8 cellular contexts compared by ENCODE assay signal in genomic region chr5:10489810-10490426, GRCh38. TPM values are rescaled to one million over a fixed set of nuclear protein-coding genes. Genes with fewer than 3 reads are reported as not detected.
DNase-seq lines count a peak whose midpoint lies in the region; ATAC-seq and TF ChIP-seq lines count a peak whose summit lies in the region.

No MANE protein-coding gene starts in this region.

- H3K9me3 Mint-ChIP-seq in endothelial cell (ENCODE audit: unreplicated experiment) = peaks cover 9% of the 10 kb centered on the region

- peaks cover 18% of the 10 kb centered on the region for H3K4me1 Mint-ChIP-seq in endothelial cell (ENCODE audit: unreplicated experiment)

- H3K4me3 ChIP-seq in MG63 = no peak overlapping the region

- no peak for TF ChIP-seq CTCF in endothelial cell (IDR thresholded peaks at IDR 0.05; ENCODE audit: unreplicated experiment)

- H3K27me3 Mint-ChIP-seq in endothelial cell (ENCODE audit: unreplicated experiment) = peaks cover 2% of the 10 kb centered on the region

- H3K4me3 Mint-ChIP-seq in endothelial cell (ENCODE audit: unreplicated experiment) = no peak overlapping the region

- H3K9me3 ChIP-seq in MG63 = peaks cover 5% of the 10 kb centered on the region

- no peaks in the 10 kb centered on the region for H3K36me3 ChIP-seq in MG63

- no peaks in the 10 kb centered on the region for H3K27me3 ChIP-seq in MG63

- ATAC-seq in GM18502 (IDR thresholded peaks at IDR 0.05; ENCODE audit: poor library complexity, unreplicated experiment) = peak; percentile 95
- ATAC-seq in GM21529 (IDR thresholded peaks at IDR 0.05; ENCODE audit: unreplicated experiment) = peak; percentile 93

- DNase-seq in Kasumi-1 (lab: John Stamatoyannopoulos, UW) = peak; percentile 89 to 92
- DNase-seq in endothelial cell (ENCODE audit: low spot score) = no peak
- DNase-seq in NCI-H69 (lab: John Stamatoyannopoulos, UW) = no peak
- DNase-seq in MG63 = no peak
- no peak for DNase-seq in NCI-H446 (lab: John Stamatoyannopoulos, UW)
- no peak for DNase-seq in ecto neural progenitor cell (ENCODE audit: low spot score)

- peak overlapping the region; percentile 26 for H3K27ac Mint-ChIP-seq in endothelial cell (ENCODE audit: unreplicated experiment)

- peaks cover 11% of the 10 kb centered on the region for H3K36me3 Mint-ChIP-seq in endothelial cell (ENCODE audit: low read depth, unreplicated experiment)

RNA-seq across cellular contexts. Expression of gene ROPN1L, which starts 48.2 kb away (rescaled TPM):
- 4.0 TPM for total RNA-seq in endothelial cell (ENCODE audit: unreplicated experiment)
- 3.0 and 5.4 TPM in 2 replicates for total RNA-seq in MG63 (2014; rRNA removed; shearing (Covaris generic); ENCODE audit: low replicate concordance)

Comparison
In these comparisons a context has a peak if more than half of its experiments do, and no peak if none do; other contexts are left out.
1. DNase-seq: peak in Kasumi-1 (2 of 2); none in endothelial cell (single experiment), NCI-H69 (single experiment), MG63 (single experiment), NCI-H446 (0 of 2) and ecto neural progenitor cell (single experiment).